Comparison of ENCODE assay signal across 8 cellular contexts in the genomic region with DNA sequence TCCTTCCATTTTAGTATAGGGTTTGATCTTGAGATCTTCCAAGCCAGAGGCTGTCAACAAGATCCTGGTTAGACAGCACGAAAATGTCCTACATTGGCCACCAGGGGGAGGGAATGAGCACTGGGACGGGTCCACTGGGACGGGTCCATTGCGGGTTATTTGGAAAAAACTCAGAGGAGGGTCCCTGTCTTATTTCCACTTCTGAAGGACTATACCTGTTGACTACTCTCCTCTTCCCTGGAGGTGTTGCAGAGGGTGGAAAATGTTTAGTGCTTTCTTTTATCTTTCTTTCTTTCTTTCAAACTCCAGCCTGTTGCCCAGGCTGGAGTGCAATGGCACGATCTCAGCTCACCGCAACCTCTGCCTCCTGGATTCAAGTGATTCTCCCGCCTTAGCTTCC. TPM values are rescaled to one million over a fixed set of nuclear protein-coding genes. Genes with fewer than 3 reads are reported as not detected.
A peak's percentile ranks its signal among the peaks of the same experiment; 100 is the strongest.
DNase-seq lines count a peak whose midpoint lies in the region; ATAC-seq and TF ChIP-seq lines count a peak whose summit lies in the region.

No MANE protein-coding gene starts in this region.

- no peaks in the 10 kb centered on the region for H3K36me3 ChIP-seq in Panc1 (ENCODE audit: control insufficient read depth, insufficient read depth, low read length)

- in situ Hi-C loops in Panc1 (cut with HindIII; ENCODE audit: low pct_unique_long_range_greater_than_20kb, low sequenced_read_pairs): loop anchor here (10.0 kb wide), 1 partner anchor 70 kb away; no protein-coding TSS in a partner anchor

- no peak overlapping the region for H3K27ac ChIP-seq in Panc1 (ENCODE audit: low read length)

- BruUV-seq in Panc1 (replicated peaks; lab: Mats Ljungman, UMichigan): no TSS peak

- POLR2A ChIA-PET in Panc1 (lab: Charles Lee): interaction anchor here (0.6 to 0.8 kb wide), 4 partner anchors 27 to 243 kb away, joined by 3 to 8 read pairs (median 4); no protein-coding TSS in a partner anchor

- no peaks in the 10 kb centered on the region for H3K9me3 ChIP-seq in Panc1 (ENCODE audit: control insufficient read depth, insufficient read depth, low read depth, low read length)

- intact Hi-C loops in Panc1 (cut with micrococcal nuclease; ENCODE audit: unreplicated experiment): loop anchor here (1.0 kb wide), 1 partner anchor 65 kb away; no protein-coding TSS in a partner anchor
- intact Hi-C loops in left cardiac atrium (cut with DNase I): loop anchor here in 1 of 2 donors (2.0 kb wide), 1 partner anchor 64 kb away; no protein-coding TSS in a partner anchor

- no peak for DNase-seq in AG09319 (ENCODE audit: extremely low read depth, low read depth)
- peak; percentile 69 for DNase-seq in GM19238 (ENCODE audit: insufficient read length, low spot score)
- no peak for DNase-seq in Panc1 (ENCODE audit: low read depth, low spot score)
- peak; percentile 64 for DNase-seq in activated naive CD4-positive, alpha-beta T cell treated with Interleukin-2 at 50 U/mL for 16 hours
- DNase-seq in left cardiac atrium: peak; percentile 55
- peak; percentile 37 to 49 for DNase-seq in stimulated activated CD4-positive, alpha-beta T cell treated with anti-CD3 and anti-CD28 coated beads, Interleukin-12 subunit alpha, Interleukin-12 subunit beta, amount 100 ng/mL, for 24 hours (ENCODE audit: low read depth in 2 of 2)

- peak; percentile 68 for ATAC-seq in Panc1
- ATAC-seq in left cardiac atrium: peak in 1 of 2 donors; percentile 13
- no peak for ATAC-seq in HG03196 (IDR thresholded peaks at IDR 0.05; ENCODE audit: unreplicated experiment)
- no peak for ATAC-seq in GM21381 (IDR thresholded peaks at IDR 0.05; ENCODE audit: unreplicated experiment)

- no peak overlapping the region for H3K4me3 ChIP-seq in Panc1 (ENCODE audit: low read depth in 2 of 2, low read length in 2 of 2)

- H3K27me3 ChIP-seq in Panc1 (ENCODE audit: control insufficient read depth, insufficient read depth, low read length): peaks cover 8% of the 10 kb centered on the region; the same call in 1 of the 2 replicates

- CTCF ChIA-PET in Panc1 (lab: Charles Lee): interaction anchor here (0.6 to 8.9 kb wide), 9 partner anchors 9 to 762 kb away, joined by 3 to 111 read pairs (median 7); no protein-coding TSS in a partner anchor

- peaks cover 16% of the 10 kb centered on the region for H3K4me1 ChIP-seq in Panc1 (ENCODE audit: control insufficient read depth, insufficient read depth, low read length)

- TF ChIP-seq CTCF in AG09319 (IDR thresholded peaks at IDR 0.05; ENCODE audit: low read depth, low read length) (peak; percentile 79), Panc1 (IDR thresholded peaks at IDR 0.05) (peak; percentile 96)

RNA-seq across cellular contexts. Expression of a gene that starts 2.5 kb away (rescaled TPM):
- 2.5 TPM for total RNA-seq in Panc1 (2021; ENCODE audit: unreplicated experiment)
- polyA plus RNA-seq in Panc1 (2012; ENCODE audit: insufficient read length): 5.2 TPM
- under 1 TPM in 1 of 2 donors, not detected in 1; 0.16 TPM for total RNA-seq in left cardiac atrium

RNA-seq across cellular contexts. Expression of a gene that starts 16.3 kb away (rescaled TPM):
- 282 TPM for total RNA-seq in Panc1 (2021; ENCODE audit: unreplicated experiment)
- polyA plus RNA-seq in Panc1 (2012; ENCODE audit: insufficient read length): 227 TPM
- 100 to 1,000 TPM; 180 to 241 TPM for total RNA-seq in left cardiac atrium

Comparison
In these comparisons a context has a peak if more than half of its experiments do, and no peak if none do; other contexts are left out.
1. DNase-seq: peak in GM19238 (single experiment), activated naive CD4-positive, alpha-beta T cell treated with Interleukin-2 at 50 U/mL for 16 hours (single experiment), left cardiac atrium (single experiment) and stimulated activated CD4-positive, alpha-beta T cell treated with anti-CD3 and anti-CD28 coated beads, Interleukin-12 subunit alpha, Interleukin-12 subunit beta, amount 100 ng/mL, for 24 hours (2 of 2); none in AG09319 (single experiment) and Panc1 (single experiment).